Comparison of ENCODE assay signal across 1 cellular context in the genomic region with DNA sequence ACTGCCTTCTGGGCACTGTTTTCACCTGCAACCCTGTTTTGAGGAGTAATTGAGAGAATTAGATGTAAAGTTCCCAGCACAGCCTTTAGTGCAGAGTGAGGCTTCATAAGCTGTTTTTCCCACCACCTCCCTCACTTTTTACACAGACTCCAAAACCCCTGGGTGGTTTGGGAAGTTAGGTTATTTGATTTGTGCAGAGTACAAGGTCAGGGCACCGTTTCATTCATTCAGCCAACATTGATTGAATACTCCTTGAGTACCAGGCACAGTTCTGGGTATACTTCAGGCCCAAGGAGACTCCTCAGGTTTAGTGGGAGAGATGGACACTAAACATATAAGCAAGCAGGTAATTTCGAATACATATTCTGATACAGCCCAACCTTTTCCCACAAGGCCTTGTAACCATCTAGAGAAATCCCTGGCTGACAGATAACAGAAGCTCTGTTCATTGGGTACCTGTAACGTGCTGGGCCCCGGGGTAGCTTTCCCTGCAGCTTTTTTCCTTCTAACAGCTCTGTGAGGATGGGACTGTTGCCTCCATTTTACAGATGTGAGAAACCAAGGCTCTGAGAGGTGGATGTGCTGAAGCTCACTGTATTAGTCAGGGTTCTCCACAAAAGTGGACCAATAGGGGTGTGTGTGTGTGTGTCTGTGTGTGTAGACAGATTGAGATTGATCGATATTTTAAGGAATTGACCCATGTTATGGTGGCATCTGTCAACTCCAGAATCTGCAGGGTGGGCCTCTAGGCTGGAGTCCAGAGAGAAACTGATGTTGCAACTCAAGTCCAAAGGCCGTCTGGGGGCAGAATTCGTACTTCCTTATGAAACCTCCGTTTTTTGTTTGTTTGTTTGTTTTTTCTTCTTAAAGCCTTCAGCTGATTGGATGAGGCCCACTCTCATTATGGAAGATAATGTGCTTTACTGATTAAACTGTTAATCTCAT.
TF ChIP-seq lines count a peak whose summit lies in the region.

No MANE protein-coding gene starts in this region.

TF ChIP-seq in HepG2, 621 proteins besides CTCF, POLR2A, EP300 and RAD21 (continued from another document and continues in another):
- TF ChIP-seq, protein P1, sequence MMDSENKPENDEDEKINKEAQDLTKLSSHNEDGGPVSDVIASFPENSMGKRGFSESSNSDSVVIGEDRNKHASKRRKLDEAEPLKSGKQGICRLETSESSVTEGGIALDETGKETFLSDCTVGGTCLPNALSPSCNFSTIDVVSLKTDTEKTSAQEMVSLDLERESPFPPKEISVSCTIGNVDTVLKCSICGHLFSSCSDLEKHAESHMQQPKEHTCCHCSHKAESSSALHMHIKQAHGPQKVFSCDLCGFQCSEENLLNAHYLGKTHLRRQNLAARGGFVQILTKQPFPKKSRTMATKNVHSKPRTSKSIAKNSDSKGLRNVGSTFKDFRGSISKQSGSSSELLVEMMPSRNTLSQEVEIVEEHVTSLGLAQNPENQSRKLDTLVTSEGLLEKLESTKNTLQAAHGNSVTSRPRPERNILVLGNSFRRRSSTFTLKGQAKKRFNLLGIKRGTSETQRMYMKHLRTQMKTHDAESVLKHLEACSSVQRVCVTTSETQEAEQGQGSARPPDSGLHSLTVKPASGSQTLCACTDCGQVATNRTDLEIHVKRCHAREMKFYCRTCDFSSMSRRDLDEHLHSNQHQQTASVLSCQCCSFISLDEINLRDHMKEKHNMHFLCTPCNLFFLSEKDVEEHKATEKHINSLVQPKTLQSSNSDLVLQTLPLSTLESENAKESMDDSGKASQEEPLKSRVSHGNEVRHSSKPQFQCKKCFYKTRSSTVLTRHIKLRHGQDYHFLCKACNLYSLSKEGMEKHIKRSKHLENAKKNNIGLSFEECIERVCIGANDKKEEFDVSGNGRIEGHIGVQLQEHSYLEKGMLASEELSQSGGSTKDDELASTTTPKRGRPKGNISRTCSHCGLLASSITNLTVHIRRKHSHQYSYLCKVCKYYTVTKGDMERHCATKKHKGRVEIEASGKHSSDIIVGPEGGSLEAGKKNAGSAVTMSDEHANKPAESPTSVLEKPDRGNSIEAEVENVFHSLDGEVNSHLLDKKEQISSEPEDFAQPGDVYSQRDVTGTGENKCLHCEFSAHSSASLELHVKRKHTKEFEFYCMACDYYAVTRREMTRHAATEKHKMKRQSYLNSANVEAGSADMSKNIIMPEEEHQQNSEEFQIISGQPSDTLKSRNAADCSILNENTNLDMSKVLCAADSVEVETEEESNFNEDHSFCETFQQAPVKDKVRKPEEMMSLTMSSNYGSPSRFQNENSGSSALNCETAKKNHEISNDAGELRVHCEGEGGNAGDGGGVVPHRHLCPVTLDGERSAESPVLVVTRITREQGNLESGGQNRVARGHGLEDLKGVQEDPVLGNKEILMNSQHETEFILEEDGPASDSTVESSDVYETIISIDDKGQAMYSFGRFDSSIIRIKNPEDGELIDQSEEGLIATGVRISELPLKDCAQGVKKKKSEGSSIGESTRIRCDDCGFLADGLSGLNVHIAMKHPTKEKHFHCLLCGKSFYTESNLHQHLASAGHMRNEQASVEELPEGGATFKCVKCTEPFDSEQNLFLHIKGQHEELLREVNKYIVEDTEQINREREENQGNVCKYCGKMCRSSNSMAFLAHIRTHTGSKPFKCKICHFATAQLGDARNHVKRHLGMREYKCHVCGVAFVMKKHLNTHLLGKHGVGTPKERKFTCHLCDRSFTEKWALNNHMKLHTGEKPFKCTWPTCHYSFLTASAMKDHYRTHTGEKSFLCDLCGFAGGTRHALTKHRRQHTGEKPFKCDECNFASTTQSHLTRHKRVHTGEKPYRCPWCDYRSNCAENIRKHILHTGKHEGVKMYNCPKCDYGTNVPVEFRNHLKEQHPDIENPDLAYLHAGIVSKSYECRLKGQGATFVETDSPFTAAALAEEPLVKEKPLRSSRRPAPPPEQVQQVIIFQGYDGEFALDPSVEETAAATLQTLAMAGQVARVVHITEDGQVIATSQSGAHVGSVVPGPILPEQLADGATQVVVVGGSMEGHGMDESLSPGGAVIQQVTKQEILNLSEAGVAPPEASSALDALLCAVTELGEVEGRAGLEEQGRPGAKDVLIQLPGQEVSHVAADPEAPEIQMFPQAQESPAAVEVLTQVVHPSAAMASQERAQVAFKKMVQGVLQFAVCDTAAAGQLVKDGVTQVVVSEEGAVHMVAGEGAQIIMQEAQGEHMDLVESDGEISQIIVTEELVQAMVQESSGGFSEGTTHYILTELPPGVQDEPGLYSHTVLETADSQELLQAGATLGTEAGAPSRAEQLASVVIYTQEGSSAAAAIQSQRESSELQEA (CRISPR knock-in tag; IDR thresholded peaks at IDR 0.05; ENCODE audit: not compliant biosample characterization), result peak; percentile 51
- TF ChIP-seq KDM1A (CRISPR knock-in tag; IDR thresholded peaks at IDR 0.05) (peak; percentile 99), THYN1 (CRISPR knock-in tag; IDR thresholded peaks at IDR 0.05; ENCODE audit: borderline replicate concordance, low read depth) (no peak), ZSCAN25 (CRISPR knock-in tag; IDR thresholded peaks at IDR 0.05) (peak; percentile 84; the same call in 1 of the 2 replicates), ZSCAN12 (CRISPR knock-in tag; IDR thresholded peaks at IDR 0.05) (no peak), KLF12 (CRISPR knock-in tag; IDR thresholded peaks at IDR 0.05; ENCODE audit: borderline replicate concordance) (peak; percentile 38), ZNF441 (CRISPR knock-in tag; IDR thresholded peaks at IDR 0.05; ENCODE audit: borderline replicate concordance) (peak; percentile 83), ONECUT2 (CRISPR knock-in tag; IDR thresholded peaks at IDR 0.05) (peak; percentile 100), ZBTB42 (CRISPR knock-in tag; IDR thresholded peaks at IDR 0.05) (no peak; the same call in 1 of the 2 replicates), HCFC1 (IDR thresholded peaks at IDR 0.05; ENCODE audit: low read depth, low read length) (no peak; the same call in 1 of the 2 replicates), SALL2 (CRISPR knock-in tag; IDR thresholded peaks at IDR 0.05) (no peak), NFE2L1 (CRISPR knock-in tag; IDR thresholded peaks at IDR 0.05; ENCODE audit: borderline replicate concordance) (no peak), ZNF121 (CRISPR knock-in tag; IDR thresholded peaks at IDR 0.05) (peak; percentile 71), SKI (IDR thresholded peaks at IDR 0.05; ENCODE audit: partially characterized antibody) (peak; percentile 96), ZNF652 (CRISPR knock-in tag; IDR thresholded peaks at IDR 0.05; ENCODE audit: borderline replicate concordance, low read depth) (peak; percentile 68; the same call in 1 of the 2 replicates), ZNF629 (CRISPR knock-in tag; conservative IDR thresholded peaks at IDR 0.05) (peak; percentile 99), GABPA (IDR thresholded peaks at IDR 0.05; ENCODE audit: low read depth, low read length) (no peak), GABPA (CRISPR knock-in tag; IDR thresholded peaks at IDR 0.05; ENCODE audit: low read depth) (no peak; the same call in 1 of the 2 replicates), RAD51 (IDR thresholded peaks at IDR 0.05; ENCODE audit: borderline replicate concordance) (no peak), NFIB (CRISPR knock-in tag; IDR thresholded peaks at IDR 0.05; ENCODE audit: borderline replicate concordance) (no peak), SMC3 (IDR thresholded peaks at IDR 0.05; ENCODE audit: low read length) (peak; percentile 52)
- TF ChIP-seq, protein P2, sequence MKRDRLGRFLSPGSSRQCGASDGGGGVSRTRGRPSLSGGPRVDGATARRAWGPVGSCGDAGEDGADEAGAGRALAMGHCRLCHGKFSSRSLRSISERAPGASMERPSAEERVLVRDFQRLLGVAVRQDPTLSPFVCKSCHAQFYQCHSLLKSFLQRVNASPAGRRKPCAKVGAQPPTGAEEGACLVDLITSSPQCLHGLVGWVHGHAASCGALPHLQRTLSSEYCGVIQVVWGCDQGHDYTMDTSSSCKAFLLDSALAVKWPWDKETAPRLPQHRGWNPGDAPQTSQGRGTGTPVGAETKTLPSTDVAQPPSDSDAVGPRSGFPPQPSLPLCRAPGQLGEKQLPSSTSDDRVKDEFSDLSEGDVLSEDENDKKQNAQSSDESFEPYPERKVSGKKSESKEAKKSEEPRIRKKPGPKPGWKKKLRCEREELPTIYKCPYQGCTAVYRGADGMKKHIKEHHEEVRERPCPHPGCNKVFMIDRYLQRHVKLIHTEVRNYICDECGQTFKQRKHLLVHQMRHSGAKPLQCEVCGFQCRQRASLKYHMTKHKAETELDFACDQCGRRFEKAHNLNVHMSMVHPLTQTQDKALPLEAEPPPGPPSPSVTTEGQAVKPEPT (CRISPR knock-in tag; IDR thresholded peaks at IDR 0.05; ENCODE audit: low read depth), result peak; percentile 81
- TF ChIP-seq, protein P3, sequence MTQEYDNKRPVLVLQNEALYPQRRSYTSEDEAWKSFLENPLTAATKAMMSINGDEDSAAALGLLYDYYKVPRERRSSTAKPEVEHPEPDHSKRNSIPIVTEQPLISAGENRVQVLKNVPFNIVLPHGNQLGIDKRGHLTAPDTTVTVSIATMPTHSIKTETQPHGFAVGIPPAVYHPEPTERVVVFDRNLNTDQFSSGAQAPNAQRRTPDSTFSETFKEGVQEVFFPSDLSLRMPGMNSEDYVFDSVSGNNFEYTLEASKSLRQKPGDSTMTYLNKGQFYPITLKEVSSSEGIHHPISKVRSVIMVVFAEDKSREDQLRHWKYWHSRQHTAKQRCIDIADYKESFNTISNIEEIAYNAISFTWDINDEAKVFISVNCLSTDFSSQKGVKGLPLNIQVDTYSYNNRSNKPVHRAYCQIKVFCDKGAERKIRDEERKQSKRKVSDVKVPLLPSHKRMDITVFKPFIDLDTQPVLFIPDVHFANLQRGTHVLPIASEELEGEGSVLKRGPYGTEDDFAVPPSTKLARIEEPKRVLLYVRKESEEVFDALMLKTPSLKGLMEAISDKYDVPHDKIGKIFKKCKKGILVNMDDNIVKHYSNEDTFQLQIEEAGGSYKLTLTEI (CRISPR knock-in tag; conservative IDR thresholded peaks at IDR 0.05), result no peak
- TF ChIP-seq, protein P4, sequence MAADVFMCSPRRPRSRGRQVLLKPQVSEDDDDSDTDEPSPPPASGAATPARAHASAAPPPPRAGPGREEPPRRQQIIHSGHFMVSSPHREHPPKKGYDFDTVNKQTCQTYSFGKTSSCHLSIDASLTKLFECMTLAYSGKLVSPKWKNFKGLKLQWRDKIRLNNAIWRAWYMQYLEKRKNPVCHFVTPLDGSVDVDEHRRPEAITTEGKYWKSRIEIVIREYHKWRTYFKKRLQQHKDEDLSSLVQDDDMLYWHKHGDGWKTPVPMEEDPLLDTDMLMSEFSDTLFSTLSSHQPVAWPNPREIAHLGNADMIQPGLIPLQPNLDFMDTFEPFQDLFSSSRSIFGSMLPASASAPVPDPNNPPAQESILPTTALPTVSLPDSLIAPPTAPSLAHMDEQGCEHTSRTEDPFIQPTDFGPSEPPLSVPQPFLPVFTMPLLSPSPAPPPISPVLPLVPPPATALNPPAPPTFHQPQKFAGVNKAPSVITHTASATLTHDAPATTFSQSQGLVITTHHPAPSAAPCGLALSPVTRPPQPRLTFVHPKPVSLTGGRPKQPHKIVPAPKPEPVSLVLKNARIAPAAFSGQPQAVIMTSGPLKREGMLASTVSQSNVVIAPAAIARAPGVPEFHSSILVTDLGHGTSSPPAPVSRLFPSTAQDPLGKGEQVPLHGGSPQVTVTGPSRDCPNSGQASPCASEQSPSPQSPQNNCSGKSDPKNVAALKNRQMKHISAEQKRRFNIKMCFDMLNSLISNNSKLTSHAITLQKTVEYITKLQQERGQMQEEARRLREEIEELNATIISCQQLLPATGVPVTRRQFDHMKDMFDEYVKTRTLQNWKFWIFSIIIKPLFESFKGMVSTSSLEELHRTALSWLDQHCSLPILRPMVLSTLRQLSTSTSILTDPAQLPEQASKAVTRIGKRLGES (CRISPR knock-in tag; IDR thresholded peaks at IDR 0.05; ENCODE audit: borderline replicate concordance), result no peak
- TF ChIP-seq, protein P5, sequence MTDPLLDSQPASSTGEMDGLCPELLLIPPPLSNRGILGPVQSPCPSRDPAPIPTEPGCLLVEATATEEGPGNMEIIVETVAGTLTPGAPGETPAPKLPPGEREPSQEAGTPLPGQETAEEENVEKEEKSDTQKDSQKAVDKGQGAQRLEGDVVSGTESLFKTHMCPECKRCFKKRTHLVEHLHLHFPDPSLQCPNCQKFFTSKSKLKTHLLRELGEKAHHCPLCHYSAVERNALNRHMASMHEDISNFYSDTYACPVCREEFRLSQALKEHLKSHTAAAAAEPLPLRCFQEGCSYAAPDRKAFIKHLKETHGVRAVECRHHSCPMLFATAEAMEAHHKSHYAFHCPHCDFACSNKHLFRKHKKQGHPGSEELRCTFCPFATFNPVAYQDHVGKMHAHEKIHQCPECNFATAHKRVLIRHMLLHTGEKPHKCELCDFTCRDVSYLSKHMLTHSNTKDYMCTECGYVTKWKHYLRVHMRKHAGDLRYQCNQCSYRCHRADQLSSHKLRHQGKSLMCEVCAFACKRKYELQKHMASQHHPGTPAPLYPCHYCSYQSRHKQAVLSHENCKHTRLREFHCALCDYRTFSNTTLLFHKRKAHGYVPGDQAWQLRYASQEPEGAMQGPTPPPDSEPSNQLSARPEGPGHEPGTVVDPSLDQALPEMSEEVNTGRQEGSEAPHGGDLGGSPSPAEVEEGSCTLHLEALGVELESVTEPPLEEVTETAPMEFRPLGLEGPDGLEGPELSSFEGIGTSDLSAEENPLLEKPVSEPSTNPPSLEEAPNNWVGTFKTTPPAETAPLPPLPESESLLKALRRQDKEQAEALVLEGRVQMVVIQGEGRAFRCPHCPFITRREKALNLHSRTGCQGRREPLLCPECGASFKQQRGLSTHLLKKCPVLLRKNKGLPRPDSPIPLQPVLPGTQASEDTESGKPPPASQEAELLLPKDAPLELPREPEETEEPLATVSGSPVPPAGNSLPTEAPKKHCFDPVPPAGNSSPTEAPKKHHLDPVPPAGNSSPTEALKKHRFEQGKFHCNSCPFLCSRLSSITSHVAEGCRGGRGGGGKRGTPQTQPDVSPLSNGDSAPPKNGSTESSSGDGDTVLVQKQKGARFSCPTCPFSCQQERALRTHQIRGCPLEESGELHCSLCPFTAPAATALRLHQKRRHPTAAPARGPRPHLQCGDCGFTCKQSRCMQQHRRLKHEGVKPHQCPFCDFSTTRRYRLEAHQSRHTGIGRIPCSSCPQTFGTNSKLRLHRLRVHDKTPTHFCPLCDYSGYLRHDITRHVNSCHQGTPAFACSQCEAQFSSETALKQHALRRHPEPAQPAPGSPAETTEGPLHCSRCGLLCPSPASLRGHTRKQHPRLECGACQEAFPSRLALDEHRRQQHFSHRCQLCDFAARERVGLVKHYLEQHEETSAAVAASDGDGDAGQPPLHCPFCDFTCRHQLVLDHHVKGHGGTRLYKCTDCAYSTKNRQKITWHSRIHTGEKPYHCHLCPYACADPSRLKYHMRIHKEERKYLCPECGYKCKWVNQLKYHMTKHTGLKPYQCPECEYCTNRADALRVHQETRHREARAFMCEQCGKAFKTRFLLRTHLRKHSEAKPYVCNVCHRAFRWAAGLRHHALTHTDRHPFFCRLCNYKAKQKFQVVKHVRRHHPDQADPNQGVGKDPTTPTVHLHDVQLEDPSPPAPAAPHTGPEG (CRISPR knock-in tag; IDR thresholded peaks at IDR 0.05), result 0 out of 2 replicates have a peak, but pooled peaks have one; percentile 7
